In the genomic region with DNA sequence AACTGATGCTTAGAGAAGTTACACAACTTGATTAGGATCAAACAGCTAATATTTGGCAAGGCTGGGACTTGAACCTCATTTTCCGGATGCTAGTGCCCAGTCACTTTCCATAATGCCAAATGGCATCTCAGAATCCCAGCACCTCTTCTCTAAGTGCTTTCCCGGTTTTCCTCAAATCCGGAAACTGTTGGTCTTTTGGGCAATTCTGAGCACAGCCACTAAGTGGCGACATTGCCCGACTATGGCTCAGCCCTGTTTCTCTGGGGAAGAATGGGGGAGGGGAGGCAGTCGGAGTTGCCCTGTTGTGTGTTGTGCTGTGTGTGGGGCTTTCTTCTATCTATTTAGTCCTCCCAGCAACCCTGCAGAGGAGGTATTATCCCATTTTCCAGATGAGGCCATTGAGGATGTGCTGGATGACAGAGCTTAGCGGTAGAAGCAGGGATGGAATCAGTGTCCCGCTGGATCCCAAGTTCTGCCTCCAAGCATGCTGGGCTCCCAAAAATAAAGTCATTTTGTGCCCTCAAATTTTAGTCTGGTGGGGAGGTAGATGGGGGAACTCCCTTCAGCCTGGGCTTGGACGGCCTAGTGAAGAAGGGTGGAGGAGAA, we compare ENCODE assay signal across 9 cellular contexts.
A peak's percentile ranks its signal among the peaks of the same experiment; 100 is the strongest.
DNase-seq lines count a peak whose midpoint lies in the region; TF ChIP-seq lines count a peak whose summit lies in the region.
"Had no signal": no experiment of that assay in that cellular context is flagged by ENCODE, and none has a peak within 500 bp of the region (broad histone marks: within the 10 kb centered on the region; RNA-seq: fewer than 3 reads in every experiment).

No MANE protein-coding gene starts in this region.

- H3K4me1 ChIP-seq in smooth muscle cell (ENCODE audit: low read depth), result no peaks in the 10 kb centered on the region

- DNase-seq in NCI-H1417 (lab: John Stamatoyannopoulos, UW) (peak; percentile 45 to 75 (median 74)), NCI-H1417 treated with DMSO at 0.1 percent for 48 hours (lab: John Stamatoyannopoulos, UW) (no peak), HT-29 (ENCODE audit: low spot score) (peak; percentile 68), RPMI8226 (peak; percentile 57), fibroblast of pulmonary artery (ENCODE audit: low read depth) (peak; percentile 44), smooth muscle cell (lab: John Stamatoyannopoulos, UW; ENCODE audit: unreplicated experiment) (no peak), coronary artery (ENCODE audit: low spot score) (no peak), superior temporal gyrus (ENCODE audit: extremely low spot score) (no peak)

- no peaks in the 10 kb centered on the region for H3F3A ChIP-seq in smooth muscle cell (ENCODE audit: low read depth)

- no peaks in the 10 kb centered on the region for H4K20me1 ChIP-seq in smooth muscle cell (ENCODE audit: low read depth)
- H4K20me1 ChIP-seq: BLaER1 had no signal

- no peak overlapping the region for H3K9ac ChIP-seq in smooth muscle cell (ENCODE audit: low read depth)
- H3K9ac ChIP-seq: BLaER1 had no signal

- TF ChIP-seq CTCF in fibroblast of pulmonary artery (IDR thresholded peaks at IDR 0.05; ENCODE audit: low read length, missing control alignments), result peak; percentile 64
- TF ChIP-seq CTCF in smooth muscle cell (IDR thresholded peaks at IDR 0.05; ENCODE audit: borderline replicate concordance, insufficient read depth, poor library complexity, severe bottlenecking), result peak; percentile 56
- TF ChIP-seq CTCF in coronary artery (IDR thresholded peaks at IDR 0.05), result no peak

- H3K36me3 ChIP-seq in smooth muscle cell (ENCODE audit: low read depth), result no peaks in the 10 kb centered on the region
- H3K36me3 ChIP-seq: BLaER1 had no signal

- no peaks in the 10 kb centered on the region for H3K79me2 ChIP-seq in smooth muscle cell (ENCODE audit: low read depth)

- H3K4me3 ChIP-seq in fibroblast of pulmonary artery (replicated peaks; ENCODE audit: low read depth, low read length) (no peak overlapping the region), smooth muscle cell (no peak overlapping the region), coronary artery (no peak overlapping the region)
- H3K4me3 ChIP-seq: BLaER1 had no signal

- no peak overlapping the region for H3K27ac ChIP-seq in smooth muscle cell (ENCODE audit: low read depth)
- no peak overlapping the region for H3K27ac ChIP-seq in coronary artery
- H3K27ac ChIP-seq: BLaER1 had no signal

- no peaks in the 10 kb centered on the region for H3K9me3 ChIP-seq in smooth muscle cell (replicated peaks; ENCODE audit: low read depth)
- H3K9me3 ChIP-seq: BLaER1 had no signal

- no peak overlapping the region for H2AFZ ChIP-seq in smooth muscle cell (ENCODE audit: low read depth)

- no peaks in the 10 kb centered on the region for H3K27me3 ChIP-seq in smooth muscle cell (ENCODE audit: low read depth)
- H3K27me3 ChIP-seq: BLaER1 had no signal

- H3K4me2 ChIP-seq in smooth muscle cell, result no peak overlapping the region
- H3K4me2 ChIP-seq: BLaER1 had no signal

- WGBS in smooth muscle cell (ENCODE audit: low lambda C conversion rate), result 29% methylated on average over 9 of the region's 9 CpGs

Comparison
In these comparisons a context has a peak if more than half of its experiments do, and no peak if none do; other contexts are left out.
1. DNase-seq: peak in NCI-H1417 (3 of 3), HT-29 (single experiment), RPMI8226 (single experiment) and fibroblast of pulmonary artery (single experiment); none in NCI-H1417 treated with DMSO at 0.1 percent for 48 hours (single experiment), smooth muscle cell (single experiment), coronary artery (single experiment) and superior temporal gyrus (single experiment).